ENCODE assay signal across 8 cellular contexts in genomic region chr2:39243469-39244123, GRCh38. TPM values are rescaled to one million over a fixed set of nuclear protein-coding genes. Genes with fewer than 3 reads are reported as not detected.
DNase-seq lines count a peak whose midpoint lies in the region; ATAC-seq and TF ChIP-seq lines count a peak whose summit lies in the region.

Gene CDKL4 (minus strand): TSS chr2:39243970.

- no peak; the same call in 1 of the 2 replicates for TF ChIP-seq RAD21 in SK-N-SH (IDR thresholded peaks at IDR 0.05; ENCODE audit: low read length)

- peak within 1 kb of the TSS; percentile 81 for H3K4me3 Mint-ChIP-seq in dendritic cell treated with granulocyte-macrophage colony-stimulating factor and Interleukin-4, amounts not matched to agents 40 ng/mL and 50 ng/mL, for 4 days

- H3K27ac ChIP-seq in SK-N-SH (ENCODE audit: low read depth in 2 of 2, low read length in 1 of 2) (peak within 1 kb of the TSS in 1 of 2 experiments; percentile 56; a peak in 2 of 4 replicates), osteoblast (ENCODE audit: low read depth, low read length) (no peak within 1 kb of the TSS), OCI-LY7 (ENCODE audit: low read depth, low read length, poor library complexity, severe bottlenecking) (no peak within 1 kb of the TSS)

- H3K9me3 Mint-ChIP-seq in dendritic cell treated with granulocyte-macrophage colony-stimulating factor and Interleukin-4, amounts not matched to agents 40 ng/mL and 50 ng/mL, for 4 days = peaks cover 7% of the 10 kb centered on the region

- TF ChIP-seq CTCF in SK-N-SH (IDR thresholded peaks at IDR 0.05) (no peak), osteoblast (IDR thresholded peaks at IDR 0.05; ENCODE audit: extremely low read depth, low read depth, low read length) (no peak), OCI-LY7 (conservative IDR thresholded peaks at IDR 0.05; ENCODE audit: low read length) (no peak)

- H3K4me1 ChIP-seq in SK-N-SH (ENCODE audit: control insufficient read depth in 1 of 2, insufficient read depth in 2 of 2, low read depth in 1 of 2, low read length in 1 of 2) (peaks cover 0 to 7% of the 10 kb centered on the region in 2 experiments; a peak in 3 of 4 replicates), osteoblast (ENCODE audit: insufficient read depth, low read length) (peaks cover 2% of the 10 kb centered on the region), OCI-LY7 (ENCODE audit: insufficient read depth, low read length, poor library complexity, severe bottlenecking) (peaks cover 9% of the 10 kb centered on the region)

- peak; percentile 75 for ATAC-seq in GM18867 (IDR thresholded peaks at IDR 0.05; ENCODE audit: unreplicated experiment)

- no peaks in the 10 kb centered on the region for H3K79me2 ChIP-seq in SK-N-SH (ENCODE audit: insufficient read depth)
- H3K79me2 ChIP-seq in osteoblast (ENCODE audit: insufficient read depth, low read length) = no peaks in the 10 kb centered on the region
- H3K79me2 ChIP-seq in OCI-LY7 (ENCODE audit: insufficient read depth, low read depth, low read length) = no peaks in the 10 kb centered on the region

- H3K9me3 ChIP-seq in SK-N-SH = no peaks in the 10 kb centered on the region
- H3K9me3 ChIP-seq in osteoblast (ENCODE audit: low read depth, low read length) = no peaks in the 10 kb centered on the region
- no peaks in the 10 kb centered on the region for H3K9me3 ChIP-seq in OCI-LY7 (ENCODE audit: low read length)

- peaks cover 13% of the 10 kb centered on the region for H3F3A ChIP-seq in SK-N-SH (replicated peaks; ENCODE audit: insufficient read depth)

- H3K27me3 ChIP-seq in SK-N-SH (ENCODE audit: insufficient read depth) = no peaks in the 10 kb centered on the region
- no peaks in the 10 kb centered on the region for H3K27me3 ChIP-seq in osteoblast (ENCODE audit: insufficient read depth, low read length)

- peaks cover under 1 to 5% of the 10 kb centered on the region in 2 experiments for H3K36me3 ChIP-seq in SK-N-SH (replicated peaks in 1 of 2; ENCODE audit: control insufficient read depth in 1 of 2, insufficient read depth in 2 of 2, low read length in 1 of 2)
- no peaks in the 10 kb centered on the region for H3K36me3 ChIP-seq in osteoblast (ENCODE audit: insufficient read depth, low read length)
- 0 out of 2 replicates have a peak, but pooled peaks cover 3% of the 10 kb centered on the region for H3K36me3 ChIP-seq in OCI-LY7 (ENCODE audit: insufficient read depth, low read length)

- CTCF ChIA-PET in SK-N-SH (lab: Yijun Ruan, JAX) = interaction anchor here (1.2 to 3.9 kb wide), 5 partner anchors 10 to 296 kb away, joined by 3 to 18 read pairs (median 5); partner anchors contain the start of gene SOS1
- CTCF ChIA-PET in OCI-LY7 (lab: Charles Lee; ENCODE audit: unreplicated experiment) = no interaction called here

- TF ChIP-seq EP300 in SK-N-SH (IDR thresholded peaks at IDR 0.05; ENCODE audit: borderline replicate concordance in 1 of 2, low read depth in 1 of 2, low read length in 1 of 2) = no peak; a peak in 1 of 4 replicates

- peaks cover 17% of the 10 kb centered on the region for H3K27me3 Mint-ChIP-seq in dendritic cell treated with granulocyte-macrophage colony-stimulating factor and Interleukin-4, amounts not matched to agents 40 ng/mL and 50 ng/mL, for 4 days

- H2AFZ ChIP-seq in SK-N-SH (ENCODE audit: low read depth) = peak within 1 kb of the TSS; percentile 95
- no peak within 1 kb of the TSS for H2AFZ ChIP-seq in osteoblast (ENCODE audit: low read length)
- no peak within 1 kb of the TSS for H2AFZ ChIP-seq in OCI-LY7 (ENCODE audit: low read length)

- WGBS in SK-N-SH (ENCODE audit: low lambda C conversion rate) = 25% methylated on average over 35 of the region's 58 CpGs

- peak; percentile 91 for DNase-seq in SK-N-SH
- DNase-seq in osteoblast (ENCODE audit: insufficient read length, low spot score, missing footprints) = peak; percentile 84
- DNase-seq in NOMO-1 treated with DMSO at 0.1 percent for 48 hours (lab: John Stamatoyannopoulos, UW; ENCODE audit: unreplicated experiment) = no peak
- no peak for DNase-seq in posterior vena cava (ENCODE audit: low spot score)
- no peak for DNase-seq in NCI-H1436 (lab: John Stamatoyannopoulos, UW)
- DNase-seq in OCI-LY7 (ENCODE audit: low spot score) = no peak

- H3K9ac ChIP-seq in SK-N-SH = peak within 1 kb of the TSS; percentile 67

- H3K4me1 Mint-ChIP-seq in dendritic cell treated with granulocyte-macrophage colony-stimulating factor and Interleukin-4, amounts not matched to agents 40 ng/mL and 50 ng/mL, for 4 days (ENCODE audit: low read depth) = peaks cover 19% of the 10 kb centered on the region

- H3K27ac Mint-ChIP-seq in dendritic cell treated with granulocyte-macrophage colony-stimulating factor and Interleukin-4, amounts not matched to agents 40 ng/mL and 50 ng/mL, for 4 days = peak within 1 kb of the TSS; percentile 40

- H3K4me3 ChIP-seq in SK-N-SH (ENCODE audit: low read depth in 2 of 2, low read length in 1 of 2) = peak within 1 kb of the TSS; percentile 79 to 85
- H3K4me3 ChIP-seq in osteoblast (ENCODE audit: insufficient read depth, low read length) = peak within 1 kb of the TSS; percentile 48
- H3K4me3 ChIP-seq in OCI-LY7 (ENCODE audit: low read depth, low read length, poor library complexity, severe bottlenecking) = no peak within 1 kb of the TSS

- intact Hi-C loops in dendritic cell treated with granulocyte-macrophage colony-stimulating factor and Interleukin-4, amounts not matched to agents 40 ng/mL and 50 ng/mL, for 4 days (cut with micrococcal nuclease) = no loop called here
- intact Hi-C loops in posterior vena cava (cut with DNase I) (no loop called here), OCI-LY7 (cut with micrococcal nuclease; ENCODE audit: unreplicated experiment) (no loop called here)

- peak within 1 kb of the TSS; percentile 89 for H3K4me2 ChIP-seq in SK-N-SH
- no peak within 1 kb of the TSS for H3K4me2 ChIP-seq in osteoblast (ENCODE audit: insufficient read depth, low read length)
- no peak within 1 kb of the TSS; the same call in 1 of the 2 replicates for H3K4me2 ChIP-seq in OCI-LY7 (ENCODE audit: low read length)

- H3K9me2 ChIP-seq in SK-N-SH = no peaks in the 10 kb centered on the region
- H3K9me2 ChIP-seq in OCI-LY7 (ENCODE audit: insufficient read depth, low read length) = no peaks in the 10 kb centered on the region

- H3K36me3 Mint-ChIP-seq in dendritic cell treated with granulocyte-macrophage colony-stimulating factor and Interleukin-4, amounts not matched to agents 40 ng/mL and 50 ng/mL, for 4 days (ENCODE audit: low read depth) = peaks cover 2% of the 10 kb centered on the region

- H4K20me1 ChIP-seq in SK-N-SH (ENCODE audit: insufficient read depth) = no peaks in the 10 kb centered on the region
- no peaks in the 10 kb centered on the region for H4K20me1 ChIP-seq in osteoblast (ENCODE audit: insufficient read depth, low read length)
- no peaks in the 10 kb centered on the region for H4K20me1 ChIP-seq in OCI-LY7 (ENCODE audit: insufficient read depth, low read length)

- BruUV-seq in OCI-LY7 (replicated peaks; lab: Mats Ljungman, UMichigan) = no TSS peak

- POLR2A ChIA-PET in SK-N-SH (lab: Yijun Ruan, JAX) = interaction anchor here (0.7 to 1.7 kb wide), 3 partner anchors 27 to 123 kb away, joined by 3 to 6 read pairs (median 5); partner anchors contain the start of gene SOS1
- POLR2A ChIA-PET in OCI-LY7 (lab: Charles Lee) = no interaction called here

TF ChIP-seq in SK-N-SH, 30 proteins besides CTCF, POLR2A, EP300 and RAD21 (continues in another document):
- TF ChIP-seq PBX3 (IDR thresholded peaks at IDR 0.05) (no peak), USF2 (IDR thresholded peaks at IDR 0.05; ENCODE audit: borderline replicate concordance, low read depth, low read length) (no peak), RFX5 (IDR thresholded peaks at IDR 0.05; ENCODE audit: low read length) (no peak), TAF1 (IDR thresholded peaks at IDR 0.05; ENCODE audit: borderline replicate concordance, low read depth, low read length) (no peak), GATA2 (CRISPR knock-in tag; IDR thresholded peaks at IDR 0.05) (no peak), NRF1 (IDR thresholded peaks at IDR 0.05; ENCODE audit: low read depth, low read length) (no peak), GABPA (IDR thresholded peaks at IDR 0.05; ENCODE audit: low read depth) (peak; percentile 66), CHD2 (IDR thresholded peaks at IDR 0.05; ENCODE audit: low read length, partially characterized antibody) (no peak), YY1 (IDR thresholded peaks at IDR 0.05; ENCODE audit: low read depth) (no peak), TCF12 (IDR thresholded peaks at IDR 0.05) (0 out of 2 replicates have a peak, but pooled peaks have one; percentile 4), IRF3 (IDR thresholded peaks at IDR 0.05; ENCODE audit: low read depth, low read length) (no peak)

RNA-seq across cellular contexts. Expression of gene CDKL4, which starts in this region (rescaled TPM):
- polyA plus RNA-seq in SK-N-SH (2012; rRNA removed) = 0.60 and 0.81 TPM in 2 replicates
- polyA plus RNA-seq in SK-N-SH (2012; cell fraction: cytosol; rRNA removed) = 1.0 and 1.5 TPM in 2 replicates
- 0.94 and 1.5 TPM in 2 replicates for polyA plus RNA-seq in SK-N-SH (2012; cell fraction: nucleus; rRNA removed)
- total RNA-seq in osteoblast (2.2 and 3.5 TPM in 2 replicates), posterior vena cava (1 to 10 TPM in 1 of 2 donors, under 1 TPM in 1; 0.46 to 1.2 TPM), OCI-LY7 (2022) (not detected in 2 replicates)
- not detected in 2 replicates for total RNA-seq in OCI-LY7 (2014; rRNA removed; shearing (Covaris generic))

Comparison
In these comparisons a context has a peak if more than half of its experiments do, and no peak if none do; other contexts are left out.
1. DNase-seq: peak in SK-N-SH (single experiment) and osteoblast (single experiment); none in NOMO-1 treated with DMSO at 0.1 percent for 48 hours (single experiment), posterior vena cava (single experiment), NCI-H1436 (single experiment) and OCI-LY7 (single experiment).